ENCODE assay signal across 2 cellular contexts in the genomic region with DNA sequence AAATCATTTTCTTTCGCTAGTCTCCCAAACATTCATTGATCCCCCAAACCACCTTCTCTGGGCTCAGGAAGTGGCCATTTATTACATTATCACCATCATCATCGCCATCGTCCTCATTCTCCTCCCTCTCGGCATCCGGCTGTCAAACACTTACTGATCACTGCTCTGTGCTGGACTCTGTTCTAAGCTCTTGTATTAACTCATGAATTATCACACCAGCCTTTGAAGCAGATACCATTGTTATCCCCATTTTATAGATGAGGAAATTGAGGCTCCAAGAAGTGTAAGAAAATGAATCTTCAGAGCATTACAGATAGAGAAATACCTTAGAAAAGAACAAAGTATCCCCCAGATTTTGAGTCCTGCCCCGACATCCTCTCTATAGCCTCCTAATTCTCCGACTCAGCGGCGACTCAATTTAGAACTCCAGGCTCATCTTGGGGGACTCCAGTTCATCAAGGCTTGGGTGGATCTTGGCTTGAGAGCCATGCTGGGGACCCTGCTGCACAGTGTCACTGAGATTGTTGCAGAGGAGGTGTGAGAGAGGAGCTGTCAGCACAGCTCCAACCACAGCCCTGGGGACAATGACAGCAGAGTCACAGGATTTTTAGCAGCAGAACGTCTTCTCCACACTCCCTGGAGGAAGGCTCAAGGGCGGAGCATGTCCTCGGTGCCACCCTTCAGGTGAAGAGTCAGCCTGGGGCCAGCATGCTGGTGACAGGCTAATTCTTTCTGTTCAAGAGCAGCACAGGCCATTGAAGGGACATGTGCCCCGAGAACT.
TF ChIP-seq lines count a peak whose summit lies in the region.

No MANE protein-coding gene starts in this region.

TF ChIP-seq in HepG2, 621 proteins besides CTCF, POLR2A, EP300 and RAD21 (continues in another document):
- TF ChIP-seq ZNF292 (CRISPR knock-in tag; IDR thresholded peaks at IDR 0.05; ENCODE audit: borderline replicate concordance, low read depth), result 0 out of 2 replicates have a peak, but pooled peaks have one; percentile 37
- TF ChIP-seq ZNF569 (CRISPR knock-in tag; IDR thresholded peaks at IDR 0.05; ENCODE audit: borderline replicate concordance), result no peak
- TF ChIP-seq, protein P1, sequence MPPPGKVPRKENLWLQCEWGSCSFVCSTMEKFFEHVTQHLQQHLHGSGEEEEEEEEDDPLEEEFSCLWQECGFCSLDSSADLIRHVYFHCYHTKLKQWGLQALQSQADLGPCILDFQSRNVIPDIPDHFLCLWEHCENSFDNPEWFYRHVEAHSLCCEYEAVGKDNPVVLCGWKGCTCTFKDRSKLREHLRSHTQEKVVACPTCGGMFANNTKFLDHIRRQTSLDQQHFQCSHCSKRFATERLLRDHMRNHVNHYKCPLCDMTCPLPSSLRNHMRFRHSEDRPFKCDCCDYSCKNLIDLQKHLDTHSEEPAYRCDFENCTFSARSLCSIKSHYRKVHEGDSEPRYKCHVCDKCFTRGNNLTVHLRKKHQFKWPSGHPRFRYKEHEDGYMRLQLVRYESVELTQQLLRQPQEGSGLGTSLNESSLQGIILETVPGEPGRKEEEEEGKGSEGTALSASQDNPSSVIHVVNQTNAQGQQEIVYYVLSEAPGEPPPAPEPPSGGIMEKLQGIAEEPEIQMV (CRISPR knock-in tag; IDR thresholded peaks at IDR 0.05; ENCODE audit: low read depth), result no peak
- TF ChIP-seq KDM1A (CRISPR knock-in tag; IDR thresholded peaks at IDR 0.05), result peak; percentile 83; the same call in 1 of the 2 replicates
- TF ChIP-seq, protein P2, sequence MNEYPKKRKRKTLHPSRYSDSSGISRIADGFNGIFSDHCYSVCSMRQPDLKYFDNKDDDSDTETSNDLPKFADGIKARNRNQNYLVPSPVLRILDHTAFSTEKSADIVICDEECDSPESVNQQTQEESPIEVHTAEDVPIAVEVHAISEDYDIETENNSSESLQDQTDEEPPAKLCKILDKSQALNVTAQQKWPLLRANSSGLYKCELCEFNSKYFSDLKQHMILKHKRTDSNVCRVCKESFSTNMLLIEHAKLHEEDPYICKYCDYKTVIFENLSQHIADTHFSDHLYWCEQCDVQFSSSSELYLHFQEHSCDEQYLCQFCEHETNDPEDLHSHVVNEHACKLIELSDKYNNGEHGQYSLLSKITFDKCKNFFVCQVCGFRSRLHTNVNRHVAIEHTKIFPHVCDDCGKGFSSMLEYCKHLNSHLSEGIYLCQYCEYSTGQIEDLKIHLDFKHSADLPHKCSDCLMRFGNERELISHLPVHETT (CRISPR knock-in tag; conservative IDR thresholded peaks at IDR 0.05), result no peak
- TF ChIP-seq ZNF629 (CRISPR knock-in tag; conservative IDR thresholded peaks at IDR 0.05), result peak; percentile 91
- TF ChIP-seq HCFC1 (IDR thresholded peaks at IDR 0.05; ENCODE audit: low read depth, low read length), result no peak
- TF ChIP-seq ZNF572 (CRISPR knock-in tag; IDR thresholded peaks at IDR 0.05), result no peak
- TF ChIP-seq NPAS2 (CRISPR knock-in tag; IDR thresholded peaks at IDR 0.05; ENCODE audit: borderline replicate concordance), result 0 out of 2 replicates have a peak, but pooled peaks have one; percentile 39
- no peak for TF ChIP-seq MXD4 (CRISPR knock-in tag; IDR thresholded peaks at IDR 0.05)
- TF ChIP-seq, protein P3, sequence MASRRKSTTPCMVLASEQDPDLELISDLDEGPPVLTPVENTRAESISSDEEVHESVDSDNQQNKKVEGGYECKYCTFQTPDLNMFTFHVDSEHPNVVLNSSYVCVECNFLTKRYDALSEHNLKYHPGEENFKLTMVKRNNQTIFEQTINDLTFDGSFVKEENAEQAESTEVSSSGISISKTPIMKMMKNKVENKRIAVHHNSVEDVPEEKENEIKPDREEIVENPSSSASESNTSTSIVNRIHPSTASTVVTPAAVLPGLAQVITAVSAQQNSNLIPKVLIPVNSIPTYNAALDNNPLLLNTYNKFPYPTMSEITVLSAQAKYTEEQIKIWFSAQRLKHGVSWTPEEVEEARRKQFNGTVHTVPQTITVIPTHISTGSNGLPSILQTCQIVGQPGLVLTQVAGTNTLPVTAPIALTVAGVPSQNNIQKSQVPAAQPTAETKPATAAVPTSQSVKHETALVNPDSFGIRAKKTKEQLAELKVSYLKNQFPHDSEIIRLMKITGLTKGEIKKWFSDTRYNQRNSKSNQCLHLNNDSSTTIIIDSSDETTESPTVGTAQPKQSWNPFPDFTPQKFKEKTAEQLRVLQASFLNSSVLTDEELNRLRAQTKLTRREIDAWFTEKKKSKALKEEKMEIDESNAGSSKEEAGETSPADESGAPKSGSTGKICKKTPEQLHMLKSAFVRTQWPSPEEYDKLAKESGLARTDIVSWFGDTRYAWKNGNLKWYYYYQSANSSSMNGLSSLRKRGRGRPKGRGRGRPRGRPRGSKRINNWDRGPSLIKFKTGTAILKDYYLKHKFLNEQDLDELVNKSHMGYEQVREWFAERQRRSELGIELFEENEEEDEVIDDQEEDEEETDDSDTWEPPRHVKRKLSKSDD (CRISPR knock-in tag; IDR thresholded peaks at IDR 0.05; ENCODE audit: low read depth), result no peak
- TF ChIP-seq SMAD1 (CRISPR knock-in tag; IDR thresholded peaks at IDR 0.05; ENCODE audit: borderline replicate concordance, low read depth), result no peak
- 0 out of 2 replicates have a peak, but pooled peaks have one; percentile 10 for TF ChIP-seq ZFX (CRISPR knock-in tag; IDR thresholded peaks at IDR 0.05; ENCODE audit: low read depth)
- no peak for TF ChIP-seq SRSF4 (IDR thresholded peaks at IDR 0.05; ENCODE audit: low read depth, low read length, poor library complexity, severe bottlenecking)
- TF ChIP-seq ARNT (IDR thresholded peaks at IDR 0.05), result no peak
- no peak for TF ChIP-seq ZNF367 (CRISPR knock-in tag; IDR thresholded peaks at IDR 0.05; ENCODE audit: borderline replicate concordance)
- no peak for TF ChIP-seq ELF4 (CRISPR knock-in tag; IDR thresholded peaks at IDR 0.05; ENCODE audit: borderline replicate concordance)
- TF ChIP-seq CHD4 (IDR thresholded peaks at IDR 0.05; ENCODE audit: borderline replicate concordance, low read length), result peak; percentile 73; the same call in 1 of the 2 replicates
- TF ChIP-seq ZNF557 (CRISPR knock-in tag; IDR thresholded peaks at IDR 0.05), result no peak
- no peak for TF ChIP-seq ZNF605 (CRISPR knock-in tag; IDR thresholded peaks at IDR 0.05)
- TF ChIP-seq DMAP1 (CRISPR knock-in tag; IDR thresholded peaks at IDR 0.05), result 0 out of 2 replicates have a peak, but pooled peaks have one; percentile 7
- peak; percentile 81 for TF ChIP-seq ZNF652 (CRISPR knock-in tag; IDR thresholded peaks at IDR 0.05; ENCODE audit: borderline replicate concordance, low read depth)
- no peak for TF ChIP-seq TGIF2 (CRISPR knock-in tag; IDR thresholded peaks at IDR 0.05)
- TF ChIP-seq ZMYM3 (CRISPR knock-in tag; IDR thresholded peaks at IDR 0.05), result 0 out of 2 replicates have a peak, but pooled peaks have one; percentile 30
- TF ChIP-seq ZEB1 (IDR thresholded peaks at IDR 0.05; ENCODE audit: insufficient replicate concordance, low read depth), result no peak
- no peak for TF ChIP-seq NR3C1 (CRISPR knock-in tag; IDR thresholded peaks at IDR 0.05)
- TF ChIP-seq, protein P4, sequence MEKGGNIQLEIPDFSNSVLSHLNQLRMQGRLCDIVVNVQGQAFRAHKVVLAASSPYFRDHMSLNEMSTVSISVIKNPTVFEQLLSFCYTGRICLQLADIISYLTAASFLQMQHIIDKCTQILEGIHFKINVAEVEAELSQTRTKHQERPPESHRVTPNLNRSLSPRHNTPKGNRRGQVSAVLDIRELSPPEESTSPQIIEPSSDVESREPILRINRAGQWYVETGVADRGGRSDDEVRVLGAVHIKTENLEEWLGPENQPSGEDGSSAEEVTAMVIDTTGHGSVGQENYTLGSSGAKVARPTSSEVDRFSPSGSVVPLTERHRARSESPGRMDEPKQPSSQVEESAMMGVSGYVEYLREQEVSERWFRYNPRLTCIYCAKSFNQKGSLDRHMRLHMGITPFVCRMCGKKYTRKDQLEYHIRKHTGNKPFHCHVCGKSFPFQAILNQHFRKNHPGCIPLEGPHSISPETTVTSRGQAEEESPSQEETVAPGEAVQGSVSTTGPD (CRISPR knock-in tag; IDR thresholded peaks at IDR 0.05), result no peak

TF ChIP-seq in SK-N-SH, 30 proteins besides CTCF, POLR2A, EP300 and RAD21:
- TF ChIP-seq, protein P5, sequence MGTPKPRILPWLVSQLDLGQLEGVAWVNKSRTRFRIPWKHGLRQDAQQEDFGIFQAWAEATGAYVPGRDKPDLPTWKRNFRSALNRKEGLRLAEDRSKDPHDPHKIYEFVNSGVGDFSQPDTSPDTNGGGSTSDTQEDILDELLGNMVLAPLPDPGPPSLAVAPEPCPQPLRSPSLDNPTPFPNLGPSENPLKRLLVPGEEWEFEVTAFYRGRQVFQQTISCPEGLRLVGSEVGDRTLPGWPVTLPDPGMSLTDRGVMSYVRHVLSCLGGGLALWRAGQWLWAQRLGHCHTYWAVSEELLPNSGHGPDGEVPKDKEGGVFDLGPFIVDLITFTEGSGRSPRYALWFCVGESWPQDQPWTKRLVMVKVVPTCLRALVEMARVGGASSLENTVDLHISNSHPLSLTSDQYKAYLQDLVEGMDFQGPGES (IDR thresholded peaks at IDR 0.05; ENCODE audit: low read depth, low read length), result no peak
- no peak for TF ChIP-seq FOXM1 (IDR thresholded peaks at IDR 0.05; ENCODE audit: low read depth)
- TF ChIP-seq GATA2 (CRISPR knock-in tag; IDR thresholded peaks at IDR 0.05), result no peak
- no peak for TF ChIP-seq TEAD4 (IDR thresholded peaks at IDR 0.05; ENCODE audit: borderline replicate concordance, insufficient read depth)
- no peak for TF ChIP-seq MXI1 (IDR thresholded peaks at IDR 0.05; ENCODE audit: low read depth, low read length)
- TF ChIP-seq, protein P6, sequence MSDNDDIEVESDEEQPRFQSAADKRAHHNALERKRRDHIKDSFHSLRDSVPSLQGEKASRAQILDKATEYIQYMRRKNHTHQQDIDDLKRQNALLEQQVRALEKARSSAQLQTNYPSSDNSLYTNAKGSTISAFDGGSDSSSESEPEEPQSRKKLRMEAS (IDR thresholded peaks at IDR 0.05; ENCODE audit: low read depth), result no peak
- no peak for TF ChIP-seq NRF1 (IDR thresholded peaks at IDR 0.05; ENCODE audit: low read depth, low read length)
- TF ChIP-seq FOSL2 (IDR thresholded peaks at IDR 0.05; ENCODE audit: borderline replicate concordance, low read depth), result no peak
- no peak for TF ChIP-seq RFX5 (IDR thresholded peaks at IDR 0.05; ENCODE audit: low read length)
- TF ChIP-seq, protein P7, sequence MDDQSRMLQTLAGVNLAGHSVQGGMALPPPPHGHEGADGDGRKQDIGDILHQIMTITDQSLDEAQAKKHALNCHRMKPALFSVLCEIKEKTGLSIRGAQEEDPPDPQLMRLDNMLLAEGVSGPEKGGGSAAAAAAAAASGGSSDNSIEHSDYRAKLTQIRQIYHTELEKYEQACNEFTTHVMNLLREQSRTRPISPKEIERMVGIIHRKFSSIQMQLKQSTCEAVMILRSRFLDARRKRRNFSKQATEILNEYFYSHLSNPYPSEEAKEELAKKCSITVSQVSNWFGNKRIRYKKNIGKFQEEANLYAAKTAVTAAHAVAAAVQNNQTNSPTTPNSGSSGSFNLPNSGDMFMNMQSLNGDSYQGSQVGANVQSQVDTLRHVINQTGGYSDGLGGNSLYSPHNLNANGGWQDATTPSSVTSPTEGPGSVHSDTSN (IDR thresholded peaks at IDR 0.05), result no peak
- no peak for TF ChIP-seq JUND (IDR thresholded peaks at IDR 0.05)
- TF ChIP-seq MEF2A (IDR thresholded peaks at IDR 0.05; ENCODE audit: borderline replicate concordance, low read depth), result no peak
- no peak for TF ChIP-seq SIN3A (IDR thresholded peaks at IDR 0.05; ENCODE audit: borderline replicate concordance, low read depth, low read length)
- TF ChIP-seq, protein P8, sequence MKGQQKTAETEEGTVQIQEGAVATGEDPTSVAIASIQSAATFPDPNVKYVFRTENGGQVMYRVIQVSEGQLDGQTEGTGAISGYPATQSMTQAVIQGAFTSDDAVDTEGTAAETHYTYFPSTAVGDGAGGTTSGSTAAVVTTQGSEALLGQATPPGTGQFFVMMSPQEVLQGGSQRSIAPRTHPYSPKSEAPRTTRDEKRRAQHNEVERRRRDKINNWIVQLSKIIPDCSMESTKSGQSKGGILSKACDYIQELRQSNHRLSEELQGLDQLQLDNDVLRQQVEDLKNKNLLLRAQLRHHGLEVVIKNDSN (IDR thresholded peaks at IDR 0.05; ENCODE audit: borderline replicate concordance, low read depth), result no peak
- TF ChIP-seq EZH2phosphoT487 (IDR thresholded peaks at IDR 0.05; ENCODE audit: borderline replicate concordance, low read depth), result no peak
- TF ChIP-seq, protein P9, sequence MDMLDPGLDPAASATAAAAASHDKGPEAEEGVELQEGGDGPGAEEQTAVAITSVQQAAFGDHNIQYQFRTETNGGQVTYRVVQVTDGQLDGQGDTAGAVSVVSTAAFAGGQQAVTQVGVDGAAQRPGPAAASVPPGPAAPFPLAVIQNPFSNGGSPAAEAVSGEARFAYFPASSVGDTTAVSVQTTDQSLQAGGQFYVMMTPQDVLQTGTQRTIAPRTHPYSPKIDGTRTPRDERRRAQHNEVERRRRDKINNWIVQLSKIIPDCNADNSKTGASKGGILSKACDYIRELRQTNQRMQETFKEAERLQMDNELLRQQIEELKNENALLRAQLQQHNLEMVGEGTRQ (IDR thresholded peaks at IDR 0.05; ENCODE audit: borderline replicate concordance, low read depth, low read length), result no peak
